In genomic region chr5:133921069-133921468, GRCh38 we compare ENCODE assay signal across 1 cellular context.
TF ChIP-seq lines count a peak whose summit lies in the region.

No MANE protein-coding gene starts in this region.

TF ChIP-seq in K562, 482 proteins besides CTCF, POLR2A, EP300 and RAD21:
- TF ChIP-seq NFIC (IDR thresholded peaks at IDR 0.05): peak; percentile 64
- TF ChIP-seq NCOA6 (IDR thresholded peaks at IDR 0.05): no peak
TF ChIP-seq in K562: peak in this region for 1.
